In genomic region chr17:59892849-59893616, GRCh38 we compare ENCODE assay signal across 8 cellular contexts. TPM values are rescaled to one million over a fixed set of nuclear protein-coding genes. Genes with fewer than 3 reads are reported as not detected.
DNase-seq lines count a peak whose midpoint lies in the region; ATAC-seq and TF ChIP-seq lines count a peak whose summit lies in the region.

Gene RPS6KB1, plus strand, starts transcription at chr17:59893121. Its CDS starts 64 bp downstream, at chr17:59893185.
Gene TUBD1, minus strand, starts transcription at chr17:59892943. Its CDS starts 1,941 bp downstream, at chr17:59891002.

- no peaks in the 10 kb centered on the region for H3K36me3 ChIP-seq in BJ (ENCODE audit: control insufficient read depth, insufficient read depth, low read length)

- no peaks in the 10 kb centered on the region for H3K9me3 Mint-ChIP-seq in activated CD4-positive, alpha-beta T cell treated with anti-CD3 and anti-CD28 coated beads, Interleukin-2, amount 10 ng/mL, durations not matched to agents 7 days and 5 days

- peaks cover 56% of the 10 kb centered on the region for H3K4me1 Mint-ChIP-seq in activated CD4-positive, alpha-beta T cell treated with anti-CD3 and anti-CD28 coated beads, Interleukin-2, amount 10 ng/mL, durations not matched to agents 7 days and 5 days

- H3K27me3 ChIP-seq in BJ (ENCODE audit: control insufficient read depth, insufficient read depth, low read length), result no peaks in the 10 kb centered on the region

- peaks cover 28% of the 10 kb centered on the region for H3K36me3 Mint-ChIP-seq in activated CD4-positive, alpha-beta T cell treated with anti-CD3 and anti-CD28 coated beads, Interleukin-2, amount 10 ng/mL, durations not matched to agents 7 days and 5 days (ENCODE audit: low read depth)

- peak; percentile 99 for DNase-seq in BJ (ENCODE audit: low read depth)
- peak; percentile 99 for DNase-seq in NCI-H69 (lab: John Stamatoyannopoulos, UW)
- DNase-seq in activated CD4-positive, alpha-beta T cell treated with anti-CD3 and anti-CD28 coated beads, Interleukin-2, amount 10 ng/mL, durations not matched to agents 7 days and 5 days, result peak; percentile 99
- peak; percentile 35 for DNase-seq in cortex of kidney (lab: John Stamatoyannopoulos, UW)
- DNase-seq in left colon, result peak; percentile 96 to 98
- peak; percentile 99 for DNase-seq in stimulated activated CD4-positive, alpha-beta T cell treated with anti-CD3 and anti-CD28 coated beads, Interleukin-1b, Interleukin-23, amount 100 ng/mL, for 48 hours

- ATAC-seq in GM19324 (IDR thresholded peaks at IDR 0.05; ENCODE audit: low FRiP score, unreplicated experiment) (peak; percentile 89), HG03469 (IDR thresholded peaks at IDR 0.05; ENCODE audit: unreplicated experiment) (peak; percentile 72), left colon (peak; percentile 96)

- H3K27me3 Mint-ChIP-seq in activated CD4-positive, alpha-beta T cell treated with anti-CD3 and anti-CD28 coated beads, Interleukin-2, amount 10 ng/mL, durations not matched to agents 7 days and 5 days, result no peaks in the 10 kb centered on the region

- TF ChIP-seq CTCF in BJ (IDR thresholded peaks at IDR 0.05; ENCODE audit: insufficient read depth, low read depth, low read length), result no peak

- H3K27ac Mint-ChIP-seq in activated CD4-positive, alpha-beta T cell treated with anti-CD3 and anti-CD28 coated beads, Interleukin-2, amount 10 ng/mL, durations not matched to agents 7 days and 5 days, result peak within 1 kb of the TSS; percentile 99

- peak within 1 kb of the TSS; percentile 100 for H3K4me3 Mint-ChIP-seq in activated CD4-positive, alpha-beta T cell treated with anti-CD3 and anti-CD28 coated beads, Interleukin-2, amount 10 ng/mL, durations not matched to agents 7 days and 5 days

- H3K4me3 ChIP-seq in BJ (ENCODE audit: low read depth, low read length), result peak within 1 kb of the TSS; percentile 98

- POLR2A ChIA-PET in BJ (lab: Charles Lee), result interaction anchor here (0.6 kb wide), 1 partner anchor 168 kb away, joined by 19 read pairs; no protein-coding TSS in a partner anchor
- POLR2A ChIA-PET in activated CD4-positive, alpha-beta T cell treated with anti-CD3 and anti-CD28 coated beads, Interleukin-2, amount 10 ng/mL, durations not matched to agents 7 days and 5 days (lab: Charles Lee), result interaction anchor here (0.6 kb wide), 1 partner anchor 274 kb away, joined by 3 read pairs; no protein-coding TSS in a partner anchor

- CTCF ChIA-PET in BJ (lab: Yijun Ruan, JAX), result interaction anchor here (1.0 to 1.3 kb wide), 2 partner anchors 21 to 147 kb away, joined by 3 read pairs; no protein-coding TSS in a partner anchor
- CTCF ChIA-PET in activated CD4-positive, alpha-beta T cell treated with anti-CD3 and anti-CD28 coated beads, Interleukin-2, amount 10 ng/mL, durations not matched to agents 7 days and 5 days (lab: Charles Lee), result interaction anchor here (0.6 to 1.4 kb wide), 4 partner anchors 12 to 404 kb away, joined by 3 to 4 read pairs (median 4); no protein-coding TSS in a partner anchor

- intact Hi-C loops in left colon (cut with DNase I, micrococcal nuclease), result no loop called here

RNA-seq across cellular contexts. Expression of gene RPS6KB1, which starts in this region (rescaled TPM):
- polyA plus RNA-seq in BJ (2011; rRNA removed), result 7.4 and 15.7 TPM in 2 replicates
- polyA minus RNA-seq in BJ (2011; rRNA and poly(A)+ RNA removed), result 6.8 and 8.3 TPM in 2 replicates
- 10 to 100 TPM; 46.7 to 50.3 TPM for total RNA-seq in activated CD4-positive, alpha-beta T cell treated with anti-CD3 and anti-CD28 coated beads, Interleukin-2, amount 10 ng/mL, durations not matched to agents 7 days and 5 days
- total RNA-seq in left colon, result 10 to 100 TPM; 27.0 to 29.3 TPM

RNA-seq across cellular contexts. Expression of gene TUBD1, which starts in this region (rescaled TPM):
- polyA plus RNA-seq in BJ (2011; rRNA removed), result 2.3 and 4.2 TPM in 2 replicates
- polyA minus RNA-seq in BJ (2011; rRNA and poly(A)+ RNA removed), result 3.9 and 5.9 TPM in 2 replicates
- total RNA-seq in activated CD4-positive, alpha-beta T cell treated with anti-CD3 and anti-CD28 coated beads, Interleukin-2, amount 10 ng/mL, durations not matched to agents 7 days and 5 days, result 10 to 100 TPM; 12.3 to 13.8 TPM
- 1 to 10 TPM; 6.0 to 6.1 TPM for total RNA-seq in left colon

Comparison
In these comparisons a context has a peak if more than half of its experiments do, and no peak if none do; other contexts are left out.
1. Peak in every context shown above with its lines: DNase-seq, ATAC-seq and H3K4me3 ChIP-seq.
2. DNase-seq: peak in every context shown above with its lines; median percentile 99 in BJ; 99 in NCI-H69; 99 in activated CD4-positive, alpha-beta T cell treated with anti-CD3 and anti-CD28 coated beads, Interleukin-2, amount 10 ng/mL, durations not matched to agents 7 days and 5 days; 99 in stimulated activated CD4-positive, alpha-beta T cell treated with anti-CD3 and anti-CD28 coated beads, Interleukin-1b, Interleukin-23, amount 100 ng/mL, for 48 hours; 97 in left colon; 35 in cortex of kidney.